In genomic region chr12:122336015-122336946, GRCh38 we compare ENCODE assay signal across 8 cellular contexts.
A peak's percentile ranks its signal among the peaks of the same experiment; 100 is the strongest.
DNase-seq lines count a peak whose midpoint lies in the region; ATAC-seq and TF ChIP-seq lines count a peak whose summit lies in the region.

No MANE protein-coding gene starts in this region.

- ATAC-seq in activated T-cell treated with anti-CD3 and anti-CD28 coated beads, Interleukin-2, amount 50 U/mL, for 72 hours (replicated peaks in 1 of 2): peak; percentile 45 to 53
- ATAC-seq in HG02798 (IDR thresholded peaks at IDR 0.05; ENCODE audit: poor library complexity, unreplicated experiment) (no peak), HG02973 (IDR thresholded peaks at IDR 0.05; ENCODE audit: unreplicated experiment) (no peak)

- TF ChIP-seq CTCF in GM12874 (IDR thresholded peaks at IDR 0.05; ENCODE audit: insufficient read depth, low read depth, low read length) (peak; percentile 60; the same call in 1 of the 2 replicates), OCI-LY3 (IDR thresholded peaks at IDR 0.05; ENCODE audit: low read depth, low read length) (peak; percentile 80), left ventricle myocardium inferior (IDR thresholded peaks at IDR 0.05; ENCODE audit: borderline replicate concordance) (peak; percentile 67)

- H3K4me1 ChIP-seq in OCI-LY3 (ENCODE audit: low read length): no peaks in the 10 kb centered on the region
- no peaks in the 10 kb centered on the region for H3K4me1 ChIP-seq in left ventricle myocardium inferior

- H3K9me3 ChIP-seq in OCI-LY3 (ENCODE audit: insufficient read depth, low read length) (no peaks in the 10 kb centered on the region), left ventricle myocardium inferior (replicated peaks) (no peaks in the 10 kb centered on the region)

- no peak overlapping the region for H3K4me2 ChIP-seq in OCI-LY3 (ENCODE audit: low read length)

- H3K27me3 ChIP-seq in OCI-LY3 (ENCODE audit: low read depth, low read length): no peaks in the 10 kb centered on the region
- no peaks in the 10 kb centered on the region for H3K27me3 ChIP-seq in left ventricle myocardium inferior (ENCODE audit: low read depth)

- no peaks in the 10 kb centered on the region for H4K20me1 ChIP-seq in OCI-LY3 (ENCODE audit: insufficient read depth, low read length)

- H2AFZ ChIP-seq in OCI-LY3 (ENCODE audit: low read depth, low read length): no peak overlapping the region

- H3K27ac Mint-ChIP-seq in activated T-cell treated with anti-CD3 and anti-CD28 coated beads, Interleukin-2, amount 50 U/mL, for 72 hours: peak overlapping the region; percentile 81

- H3K4me3 ChIP-seq in OCI-LY3 (ENCODE audit: low read length) (no peak overlapping the region), left ventricle myocardium inferior (no peak overlapping the region)

- no peak overlapping the region for H3K27ac ChIP-seq in OCI-LY3 (ENCODE audit: low read length)
- no peak overlapping the region for H3K27ac ChIP-seq in left ventricle myocardium inferior (replicated peaks)

- H3K27me3 Mint-ChIP-seq in activated T-cell treated with anti-CD3 and anti-CD28 coated beads, Interleukin-2, amount 50 U/mL, for 72 hours (ENCODE audit: low read depth): no peaks in the 10 kb centered on the region

- peak overlapping the region in 1 of 2 donors; percentile 10 for H3K4me3 Mint-ChIP-seq in activated T-cell treated with anti-CD3 and anti-CD28 coated beads, Interleukin-2, amount 50 U/mL, for 72 hours

- peaks cover 14% of the 10 kb centered on the region for H3K4me1 Mint-ChIP-seq in activated T-cell treated with anti-CD3 and anti-CD28 coated beads, Interleukin-2, amount 50 U/mL, for 72 hours (ENCODE audit: low read depth)

- intact Hi-C loops in left ventricle myocardium inferior (cut with micrococcal nuclease): no loop called here

- peaks cover 8 to 16% of the 10 kb centered on the region in 2 donors for H3K36me3 Mint-ChIP-seq in activated T-cell treated with anti-CD3 and anti-CD28 coated beads, Interleukin-2, amount 50 U/mL, for 72 hours (ENCODE audit: insufficient read depth in 2 of 2)

- no peaks in the 10 kb centered on the region for H3K79me2 ChIP-seq in OCI-LY3 (ENCODE audit: low read length)

- DNase-seq in A172 (ENCODE audit: low spot score): peak; percentile 12
- DNase-seq in activated T-cell treated with anti-CD3 and anti-CD28 coated beads, Interleukin-2, amount 50 U/mL, for 72 hours: peak; percentile 53 to 56
- DNase-seq in left ventricle myocardium inferior: no peak
- DNase-seq in stimulated activated CD4-positive, alpha-beta T cell treated with anti-CD3 and anti-CD28 coated beads, Interleukin-4, amount 100 ng/mL, for 4 hours: peak; percentile 23 to 31

- no peaks in the 10 kb centered on the region for H3K9me3 Mint-ChIP-seq in activated T-cell treated with anti-CD3 and anti-CD28 coated beads, Interleukin-2, amount 50 U/mL, for 72 hours

- H3K36me3 ChIP-seq in OCI-LY3 (replicated peaks; ENCODE audit: low read depth, low read length) (peaks cover 7% of the 10 kb centered on the region), left ventricle myocardium inferior (peaks cover 72% of the 10 kb centered on the region)

- no peak overlapping the region for H3K9ac ChIP-seq in OCI-LY3 (ENCODE audit: low read length)

Comparison
In these comparisons a context has a peak if more than half of its experiments do, and no peak if none do; other contexts are left out.
1. ATAC-seq: peak in activated T-cell treated with anti-CD3 and anti-CD28 coated beads, Interleukin-2, amount 50 U/mL, for 72 hours (2 of 2); none in HG02798 (single experiment) and HG02973 (single experiment).
2. Peak in every context shown above with its lines, with median percentiles within 50 percentile points of each other: CTCF ChIP-seq.